28 cellular contexts compared by ENCODE assay signal in genomic region chr15:95208988-95209387, GRCh38.
A peak's percentile ranks its signal among the peaks of the same experiment; 100 is the strongest.
DNase-seq lines count a peak whose midpoint lies in the region; ATAC-seq, FAIRE-seq and TF ChIP-seq lines count a peak whose summit lies in the region.
"Had no signal": no experiment of that assay in that cellular context is flagged by ENCODE, and none has a peak within 500 bp of the region (broad histone marks: within the 10 kb centered on the region; RNA-seq: fewer than 3 reads in every experiment).

No MANE protein-coding gene starts in this region.

- H2AFZ ChIP-seq in mesenchymal stem cell (ENCODE audit: low read depth, low read length) (no peak overlapping the region), HepG2 (ENCODE audit: low read length) (no peak overlapping the region)

- H2BK5ac ChIP-seq in mesenchymal stem cell (ENCODE audit: low read depth, low read length, poor library complexity, severe bottlenecking) = no peak overlapping the region

- no peak overlapping the region for H3K4me3 ChIP-seq in epithelial cell of esophagus (ENCODE audit: low read length)
- H3K4me3 ChIP-seq in mesenchymal stem cell (ENCODE audit: insufficient read depth in 1 of 2, low read depth in 1 of 2, low read length in 2 of 2) = no peak overlapping the region
- no peak overlapping the region for H3K4me3 ChIP-seq in HepG2 (replicated peaks in 1 of 3; ENCODE audit: insufficient read depth in 1 of 3, low read depth in 2 of 3, low read length in 3 of 3)
- H3K4me3 ChIP-seq: gastrocnemius medialis, Peyer's patch, prostate gland, suprapubic skin had no signal

- POLR2A ChIA-PET in HepG2 (lab: Yijun Ruan, JAX) = no interaction called here

- no peak overlapping the region for H3K4ac ChIP-seq in mesenchymal stem cell (ENCODE audit: low read depth in 1 of 2, low read length in 2 of 2)

- no peak overlapping the region for H3K23ac ChIP-seq in mesenchymal stem cell (ENCODE audit: low read length in 2 of 2)

- intact Hi-C loops in HepG2 (cut with micrococcal nuclease; ENCODE audit: unreplicated experiment) = no loop called here

- no peaks in the 10 kb centered on the region for H3K36me3 ChIP-seq in mesenchymal stem cell (ENCODE audit: control insufficient read depth in 1 of 2, insufficient read depth in 2 of 2, low read depth in 1 of 2, low read length in 2 of 2)
- H3K36me3 ChIP-seq in HepG2 (replicated peaks in 1 of 2; ENCODE audit: control insufficient read depth in 1 of 2, insufficient read depth in 2 of 2, low read length in 2 of 2) = no peaks in the 10 kb centered on the region
- H3K36me3 ChIP-seq: gastrocnemius medialis, Peyer's patch, prostate gland, suprapubic skin had no signal

- TF ChIP-seq EP300 in HepG2 (IDR thresholded peaks at IDR 0.05; ENCODE audit: low read depth in 2 of 2, low read length in 2 of 2) (no peak), HepG2 (CRISPR knock-in tag; IDR thresholded peaks at IDR 0.05; ENCODE audit: borderline replicate concordance) (no peak)

- no peak for TF ChIP-seq POLR2A in HepG2 (IDR thresholded peaks at IDR 0.05; ENCODE audit: insufficient read depth in 1 of 2, low read depth in 2 of 2, low read length in 2 of 2)

- no TSS peak for BruUV-seq in HepG2 (replicated peaks; lab: Mats Ljungman, UMichigan)

- no peaks in the 10 kb centered on the region for H3K4me1 ChIP-seq in mesenchymal stem cell (ENCODE audit: control insufficient read depth, insufficient read depth, low read depth, low read length)
- H3K4me1 ChIP-seq in HepG2 (ENCODE audit: insufficient read depth, low read length) = no peaks in the 10 kb centered on the region
- H3K4me1 ChIP-seq: gastrocnemius medialis, Peyer's patch, prostate gland, suprapubic skin had no signal

- no peaks in the 10 kb centered on the region for H3K79me1 ChIP-seq in mesenchymal stem cell (replicated peaks; ENCODE audit: low read length, poor library complexity, severe bottlenecking)

- H3K18ac ChIP-seq in mesenchymal stem cell (ENCODE audit: low read depth in 1 of 2, low read length in 2 of 2) = no peak overlapping the region

- no peak overlapping the region for H2BK15ac ChIP-seq in mesenchymal stem cell (ENCODE audit: low read depth, poor library complexity, severe bottlenecking)

- no peak overlapping the region for H2BK120ac ChIP-seq in mesenchymal stem cell (ENCODE audit: low read depth, low read length)

- FAIRE-seq in HepG2 (lab: Jason Lieb, UNC) = no peak

- H3K27ac ChIP-seq in mesenchymal stem cell (ENCODE audit: low read length, poor library complexity, severe bottlenecking) (no peak overlapping the region), HepG2 (ENCODE audit: extremely low read length, insufficient read depth, low read length) (no peak overlapping the region)
- H3K27ac ChIP-seq: gastrocnemius medialis, Peyer's patch, prostate gland, suprapubic skin had no signal

- no peak overlapping the region for H2BK12ac ChIP-seq in mesenchymal stem cell (ENCODE audit: low read length in 2 of 2)

- TF ChIP-seq RAD21 in HepG2 (CRISPR knock-in tag; IDR thresholded peaks at IDR 0.05) = no peak

- H3K79me2 ChIP-seq in HepG2 (ENCODE audit: insufficient read depth, low read length) = no peaks in the 10 kb centered on the region

- H4K91ac ChIP-seq in mesenchymal stem cell (ENCODE audit: low read length) = no peak overlapping the region

- H4K8ac ChIP-seq in mesenchymal stem cell (ENCODE audit: low read length) = no peak overlapping the region

- no peaks in the 10 kb centered on the region for H3K27me3 ChIP-seq in mesenchymal stem cell (ENCODE audit: control insufficient read depth in 1 of 2, insufficient read depth in 1 of 2, low read length in 2 of 2)
- no peaks in the 10 kb centered on the region; a peak in 1 of 5 replicates for H3K27me3 ChIP-seq in HepG2 (ENCODE audit: control insufficient read depth in 1 of 2, insufficient read depth in 2 of 2, low read length in 2 of 2)
- H3K27me3 ChIP-seq: gastrocnemius medialis, Peyer's patch, suprapubic skin had no signal

- peak; percentile 3 for DNase-seq in GM03348 (ENCODE audit: low spot score)
- peak; percentile 23 for DNase-seq in MV-4-11 (lab: John Stamatoyannopoulos, UW)
- peak; percentile 27 for DNase-seq in epithelial cell of esophagus (ENCODE audit: low read depth)
- DNase-seq in mesenchymal stem cell = peak; percentile 13
- no peak for DNase-seq in activated naive CD4-positive, alpha-beta T cell treated with Interleukin-2 at 50 U/mL for 16 hours
- no peak for DNase-seq in HepG2 (ENCODE audit: low spot score)
- DNase-seq: activated CD4-positive, alpha-beta T cell treated with anti-CD3 and anti-CD28 coated beads, Interleukin-2, amount 10 ng/mL, durations not matched to agents 24 days and 14 days; activated gamma-delta T cell; activated T-cell treated with anti-CD3 and anti-CD28 coated beads, Interleukin-2, amount 50 U/mL, for 1 hour; CD4-positive, CD25-positive, alpha-beta regulatory T cell; cerebellar nuclear complex; gastrocnemius medialis; H7; hypothalamus; immature natural killer cell; mesendoderm; NCI-H1105; NCI-H2029; Peyer's patch; SHP77 treated with DMSO at 0.1 percent for 48 hours; stimulated activated CD4-positive, alpha-beta T cell treated with anti-CD3 and anti-CD28 coated beads, Interleukin-15, amount 100 ng/mL, for 24 hours; stimulated activated naive CD4-positive, alpha-beta T cell; T-helper 9 cell had no signal

- TF ChIP-seq CTCF in epithelial cell of esophagus (IDR thresholded peaks at IDR 0.05; ENCODE audit: insufficient read depth, low read depth, low read length, missing control alignments) = no peak
- no peak for TF ChIP-seq CTCF in HepG2 (CRISPR knock-in tag; IDR thresholded peaks at IDR 0.05)

- H3K4me2 ChIP-seq in mesenchymal stem cell (ENCODE audit: low read length, poor library complexity, severe bottlenecking) = no peak overlapping the region
- no peak overlapping the region for H3K4me2 ChIP-seq in HepG2 (ENCODE audit: low read depth, low read length)

- H2AK5ac ChIP-seq in mesenchymal stem cell (ENCODE audit: low read length, severe bottlenecking) = no peak overlapping the region

- no peak overlapping the region for H3K14ac ChIP-seq in mesenchymal stem cell (ENCODE audit: low read length in 2 of 2)

- no peak overlapping the region for H3K9ac ChIP-seq in mesenchymal stem cell (ENCODE audit: low read length)
- no peak overlapping the region for H3K9ac ChIP-seq in HepG2 (ENCODE audit: insufficient read depth, low read depth, low read length)

- CTCF ChIA-PET in HepG2 (lab: Yijun Ruan, JAX; ENCODE audit: low intra/inter-chr PET ratio, low total read pairs) = no interaction called here

- ATAC-seq in HG03280 (IDR thresholded peaks at IDR 0.05; ENCODE audit: unreplicated experiment) = no peak
- no peak for ATAC-seq in HepG2
- no peak for ATAC-seq in HG03521 (IDR thresholded peaks at IDR 0.05; ENCODE audit: unreplicated experiment)
- ATAC-seq: gastrocnemius medialis, left lobe of liver had no signal

- in situ Hi-C loops in HepG2 (cut with HindIII; ENCODE audit: extremely low pct_ligation_motif_present, low pct_unique_long_range_greater_than_20kb) = no loop called here

- H3K9me3 ChIP-seq in mesenchymal stem cell (ENCODE audit: control insufficient read depth, low read length) (peaks cover 14% of the 10 kb centered on the region), HepG2 (ENCODE audit: low read length) (peaks cover 96% of the 10 kb centered on the region)
- H3K9me3 ChIP-seq: gastrocnemius medialis, Peyer's patch, prostate gland, suprapubic skin had no signal

- H4K20me1 ChIP-seq in HepG2 (ENCODE audit: insufficient read depth, low read length) = no peaks in the 10 kb centered on the region

TF ChIP-seq in HepG2, 621 proteins besides CTCF, POLR2A, EP300 and RAD21:
- TF ChIP-seq EZH2 (conservative IDR thresholded peaks at IDR 0.05; ENCODE audit: low read depth, low read length) (no peak), SNAI1 (CRISPR knock-in tag; IDR thresholded peaks at IDR 0.05; ENCODE audit: borderline replicate concordance) (no peak), ZNF260 (CRISPR knock-in tag; IDR thresholded peaks at IDR 0.05; ENCODE audit: borderline replicate concordance, low read depth) (no peak), FOXP1 (IDR thresholded peaks at IDR 0.05) (no peak), FOXP1 (CRISPR knock-in tag; IDR thresholded peaks at IDR 0.05) (no peak), YEATS2 (CRISPR knock-in tag; IDR thresholded peaks at IDR 0.05; ENCODE audit: borderline replicate concordance) (no peak), IKZF1 (IDR thresholded peaks at IDR 0.05) (no peak), SOX6 (IDR thresholded peaks at IDR 0.05) (no peak), SOX6 (CRISPR knock-in tag; IDR thresholded peaks at IDR 0.05) (no peak), AGO2 (optimal IDR thresholded peaks at IDR 0.05; ENCODE audit: low read depth, low read length) (no peak), ZNF775 (CRISPR knock-in tag; IDR thresholded peaks at IDR 0.05; ENCODE audit: borderline replicate concordance) (no peak)
TF ChIP-seq in HepG2: peak in this region for 0.

Comparison
In these comparisons a context has a peak if more than half of its experiments do, and no peak if none do; other contexts are left out.
1. DNase-seq: peak in GM03348 (single experiment), MV-4-11 (single experiment), epithelial cell of esophagus (single experiment) and mesenchymal stem cell (single experiment); none in activated naive CD4-positive, alpha-beta T cell treated with Interleukin-2 at 50 U/mL for 16 hours (single experiment) and HepG2 (single experiment).